Comparison of ENCODE assay signal across 13 cellular contexts in genomic region chr3:99633887-99634558, GRCh38. TPM values are rescaled to one million over a fixed set of nuclear protein-coding genes. Genes with fewer than 3 reads are reported as not detected.
DNase-seq lines count a peak whose midpoint lies in the region; ATAC-seq and TF ChIP-seq lines count a peak whose summit lies in the region.
"Had no signal": no experiment of that assay in that cellular context is flagged by ENCODE, and none has a peak within 500 bp of the region (broad histone marks: within the 10 kb centered on the region; RNA-seq: fewer than 3 reads in every experiment).

No MANE protein-coding gene starts in this region.

- no peaks in the 10 kb centered on the region for H3K9me3 ChIP-seq in RWPE2 (ENCODE audit: severe bottlenecking)

- H3K27me3 ChIP-seq in RWPE2 (ENCODE audit: insufficient read depth, poor library complexity, severe bottlenecking), result no peaks in the 10 kb centered on the region

- H3K27me3 Mint-ChIP-seq in activated T-helper 2 cell treated with anti-CD3 and anti-CD28 coated beads, Interferon-gamma antibody, Interleukin-2, Interleukin-4, amounts not matched to agents 10 μg/mL and 5 μg/mL and 100 μg/mL, durations not matched to agents 14 hours and 24 hours and 36 hours (ENCODE audit: low read depth), result peaks cover 52% of the 10 kb centered on the region

- H3K4me3 ChIP-seq in RWPE2 (ENCODE audit: severe bottlenecking), result no peak overlapping the region

- intact Hi-C loops in activated T-helper 2 cell treated with anti-CD3 and anti-CD28 coated beads, Interferon-gamma antibody, Interleukin-2, Interleukin-4, amounts not matched to agents 10 μg/mL and 5 μg/mL and 100 μg/mL, durations not matched to agents 14 hours and 24 hours and 36 hours (cut with micrococcal nuclease), result no loop called here

- no peaks in the 10 kb centered on the region for H3K36me3 ChIP-seq in RWPE2 (ENCODE audit: low read depth)

- H3K4me1 Mint-ChIP-seq in activated T-helper 2 cell treated with anti-CD3 and anti-CD28 coated beads, Interferon-gamma antibody, Interleukin-2, Interleukin-4, amounts not matched to agents 10 μg/mL and 5 μg/mL and 100 μg/mL, durations not matched to agents 14 hours and 24 hours and 36 hours (ENCODE audit: low read depth), result peaks cover 14% of the 10 kb centered on the region

- peak overlapping the region; percentile 99 for H3K27ac ChIP-seq in RWPE2 (ENCODE audit: poor library complexity, severe bottlenecking)

- DNase-seq in RWPE2 (ENCODE audit: low spot score), result no peak
- DNase-seq in renal cortical epithelial cell (ENCODE audit: low read depth), result peak; percentile 92
- DNase-seq in activated CD4-positive, CD25-positive, alpha-beta regulatory T cell treated with anti-CD3 and anti-CD28 coated beads, Interleukin-2, amount 50 U/mL, for 72 hours, result no peak
- no peak for DNase-seq in activated T-helper 2 cell treated with anti-CD3 and anti-CD28 coated beads, Interferon-gamma antibody, Interleukin-2, Interleukin-4, amounts not matched to agents 10 μg/mL and 5 μg/mL and 100 μg/mL, durations not matched to agents 14 hours and 24 hours and 36 hours (ENCODE audit: low spot score)
- DNase-seq in NCI-H2029 treated with DMSO at 0.1 percent for 48 hours (lab: John Stamatoyannopoulos, UW), result no peak
- DNase-seq in NCI-H2227 treated with DMSO at 0.1 percent for 48 hours (lab: John Stamatoyannopoulos, UW), result no peak
- DNase-seq: activated naive CD4-positive, alpha-beta T cell treated with anti-CD3 and anti-CD28 coated beads, Interleukin-2, amount 50 U/mL, for 16 hours; CD8-positive, alpha-beta T cell; KBM-7; NCI-H2081 treated with DMSO at 0.1 percent for 48 hours; nephron progenitor cell had no signal

- H3K9me3 Mint-ChIP-seq in activated T-helper 2 cell treated with anti-CD3 and anti-CD28 coated beads, Interferon-gamma antibody, Interleukin-2, Interleukin-4, amounts not matched to agents 10 μg/mL and 5 μg/mL and 100 μg/mL, durations not matched to agents 14 hours and 24 hours and 36 hours, result no peaks in the 10 kb centered on the region
- H3K9me3 Mint-ChIP-seq: CD8-positive, alpha-beta T cell; nephron progenitor cell had no signal

- ATAC-seq in GM19025 (IDR thresholded peaks at IDR 0.05; ENCODE audit: low read depth, unreplicated experiment), result peak; percentile 80
- peak; percentile 80 for ATAC-seq in HG02763 (IDR thresholded peaks at IDR 0.05; ENCODE audit: unreplicated experiment)
- peak; percentile 48 for ATAC-seq in RWPE2 (ENCODE audit: low read depth)
- ATAC-seq: CD8-positive, alpha-beta T cell had no signal

- no peak overlapping the region for H3K27ac Mint-ChIP-seq in activated T-helper 2 cell treated with anti-CD3 and anti-CD28 coated beads, Interferon-gamma antibody, Interleukin-2, Interleukin-4, amounts not matched to agents 10 μg/mL and 5 μg/mL and 100 μg/mL, durations not matched to agents 14 hours and 24 hours and 36 hours
- H3K27ac Mint-ChIP-seq: CD8-positive, alpha-beta T cell had no signal

- no peak overlapping the region for H3K4me3 Mint-ChIP-seq in activated T-helper 2 cell treated with anti-CD3 and anti-CD28 coated beads, Interferon-gamma antibody, Interleukin-2, Interleukin-4, amounts not matched to agents 10 μg/mL and 5 μg/mL and 100 μg/mL, durations not matched to agents 14 hours and 24 hours and 36 hours (ENCODE audit: low read depth)
- H3K4me3 Mint-ChIP-seq: CD8-positive, alpha-beta T cell; nephron progenitor cell had no signal

- no peaks in the 10 kb centered on the region for H3K36me3 Mint-ChIP-seq in activated T-helper 2 cell treated with anti-CD3 and anti-CD28 coated beads, Interferon-gamma antibody, Interleukin-2, Interleukin-4, amounts not matched to agents 10 μg/mL and 5 μg/mL and 100 μg/mL, durations not matched to agents 14 hours and 24 hours and 36 hours (ENCODE audit: low read depth)
- H3K36me3 Mint-ChIP-seq: CD8-positive, alpha-beta T cell had no signal

- no peak for TF ChIP-seq CTCF in RWPE2 (IDR thresholded peaks at IDR 0.05; ENCODE audit: poor library complexity, severe bottlenecking)

- peaks cover 47% of the 10 kb centered on the region for H3K4me1 ChIP-seq in RWPE2 (ENCODE audit: insufficient read depth, poor library complexity, severe bottlenecking)

RNA-seq across cellular contexts. Expression of gene COL8A1, which starts 4.4 kb away (rescaled TPM):
- 123 and 241 TPM in 2 replicates for total RNA-seq in renal cortical epithelial cell
- not detected in 2 replicates for total RNA-seq in activated T-helper 2 cell treated with anti-CD3 and anti-CD28 coated beads, Interferon-gamma antibody, Interleukin-2, Interleukin-4, amounts not matched to agents 10 μg/mL and 5 μg/mL and 100 μg/mL, durations not matched to agents 14 hours and 24 hours and 36 hours
- total RNA-seq: CD8-positive, alpha-beta T cell had no signal

Comparison
In these comparisons a context has a peak if more than half of its experiments do, and no peak if none do; other contexts are left out.
1. RNA of gene COL8A1, which starts 4.4 kb away (total RNA-seq): 123 to 241 TPM in renal cortical epithelial cell; not detected in activated T-helper 2 cell treated with anti-CD3 and anti-CD28 coated beads, Interferon-gamma antibody, Interleukin-2, Interleukin-4, amounts not matched to agents 10 μg/mL and 5 μg/mL and 100 μg/mL, durations not matched to agents 14 hours and 24 hours and 36 hours; every median in the first group is over 100 times any median in the second.
2. Peak in every context shown above with its lines, with median percentiles within 50 percentile points of each other: ATAC-seq.